In the genomic region with DNA sequence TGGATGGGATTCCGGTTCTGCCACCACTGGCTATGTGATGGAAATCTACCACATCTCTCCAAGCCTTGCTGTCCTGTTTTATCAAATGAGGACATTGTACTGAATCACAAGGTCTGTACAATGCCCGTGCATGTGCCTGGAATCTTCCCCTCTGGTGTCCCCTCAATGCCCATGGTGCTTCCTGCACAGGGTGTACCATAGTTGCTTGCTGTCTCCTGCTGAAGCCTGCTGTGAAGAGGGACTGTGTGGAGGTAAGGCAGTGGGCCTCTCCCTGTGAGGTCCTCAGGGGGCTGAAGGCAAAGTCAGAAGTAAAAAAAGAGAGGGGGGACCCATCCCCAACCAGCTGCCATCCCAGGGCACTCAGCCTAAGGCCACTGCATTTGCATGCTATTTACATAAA, we compare ENCODE assay signal across 2 cellular contexts.
TF ChIP-seq lines count a peak whose summit lies in the region.

No MANE protein-coding gene starts in this region.

TF ChIP-seq in GM23338, 12 proteins besides CTCF, POLR2A, EP300 and RAD21:
- TF ChIP-seq, protein P1, sequence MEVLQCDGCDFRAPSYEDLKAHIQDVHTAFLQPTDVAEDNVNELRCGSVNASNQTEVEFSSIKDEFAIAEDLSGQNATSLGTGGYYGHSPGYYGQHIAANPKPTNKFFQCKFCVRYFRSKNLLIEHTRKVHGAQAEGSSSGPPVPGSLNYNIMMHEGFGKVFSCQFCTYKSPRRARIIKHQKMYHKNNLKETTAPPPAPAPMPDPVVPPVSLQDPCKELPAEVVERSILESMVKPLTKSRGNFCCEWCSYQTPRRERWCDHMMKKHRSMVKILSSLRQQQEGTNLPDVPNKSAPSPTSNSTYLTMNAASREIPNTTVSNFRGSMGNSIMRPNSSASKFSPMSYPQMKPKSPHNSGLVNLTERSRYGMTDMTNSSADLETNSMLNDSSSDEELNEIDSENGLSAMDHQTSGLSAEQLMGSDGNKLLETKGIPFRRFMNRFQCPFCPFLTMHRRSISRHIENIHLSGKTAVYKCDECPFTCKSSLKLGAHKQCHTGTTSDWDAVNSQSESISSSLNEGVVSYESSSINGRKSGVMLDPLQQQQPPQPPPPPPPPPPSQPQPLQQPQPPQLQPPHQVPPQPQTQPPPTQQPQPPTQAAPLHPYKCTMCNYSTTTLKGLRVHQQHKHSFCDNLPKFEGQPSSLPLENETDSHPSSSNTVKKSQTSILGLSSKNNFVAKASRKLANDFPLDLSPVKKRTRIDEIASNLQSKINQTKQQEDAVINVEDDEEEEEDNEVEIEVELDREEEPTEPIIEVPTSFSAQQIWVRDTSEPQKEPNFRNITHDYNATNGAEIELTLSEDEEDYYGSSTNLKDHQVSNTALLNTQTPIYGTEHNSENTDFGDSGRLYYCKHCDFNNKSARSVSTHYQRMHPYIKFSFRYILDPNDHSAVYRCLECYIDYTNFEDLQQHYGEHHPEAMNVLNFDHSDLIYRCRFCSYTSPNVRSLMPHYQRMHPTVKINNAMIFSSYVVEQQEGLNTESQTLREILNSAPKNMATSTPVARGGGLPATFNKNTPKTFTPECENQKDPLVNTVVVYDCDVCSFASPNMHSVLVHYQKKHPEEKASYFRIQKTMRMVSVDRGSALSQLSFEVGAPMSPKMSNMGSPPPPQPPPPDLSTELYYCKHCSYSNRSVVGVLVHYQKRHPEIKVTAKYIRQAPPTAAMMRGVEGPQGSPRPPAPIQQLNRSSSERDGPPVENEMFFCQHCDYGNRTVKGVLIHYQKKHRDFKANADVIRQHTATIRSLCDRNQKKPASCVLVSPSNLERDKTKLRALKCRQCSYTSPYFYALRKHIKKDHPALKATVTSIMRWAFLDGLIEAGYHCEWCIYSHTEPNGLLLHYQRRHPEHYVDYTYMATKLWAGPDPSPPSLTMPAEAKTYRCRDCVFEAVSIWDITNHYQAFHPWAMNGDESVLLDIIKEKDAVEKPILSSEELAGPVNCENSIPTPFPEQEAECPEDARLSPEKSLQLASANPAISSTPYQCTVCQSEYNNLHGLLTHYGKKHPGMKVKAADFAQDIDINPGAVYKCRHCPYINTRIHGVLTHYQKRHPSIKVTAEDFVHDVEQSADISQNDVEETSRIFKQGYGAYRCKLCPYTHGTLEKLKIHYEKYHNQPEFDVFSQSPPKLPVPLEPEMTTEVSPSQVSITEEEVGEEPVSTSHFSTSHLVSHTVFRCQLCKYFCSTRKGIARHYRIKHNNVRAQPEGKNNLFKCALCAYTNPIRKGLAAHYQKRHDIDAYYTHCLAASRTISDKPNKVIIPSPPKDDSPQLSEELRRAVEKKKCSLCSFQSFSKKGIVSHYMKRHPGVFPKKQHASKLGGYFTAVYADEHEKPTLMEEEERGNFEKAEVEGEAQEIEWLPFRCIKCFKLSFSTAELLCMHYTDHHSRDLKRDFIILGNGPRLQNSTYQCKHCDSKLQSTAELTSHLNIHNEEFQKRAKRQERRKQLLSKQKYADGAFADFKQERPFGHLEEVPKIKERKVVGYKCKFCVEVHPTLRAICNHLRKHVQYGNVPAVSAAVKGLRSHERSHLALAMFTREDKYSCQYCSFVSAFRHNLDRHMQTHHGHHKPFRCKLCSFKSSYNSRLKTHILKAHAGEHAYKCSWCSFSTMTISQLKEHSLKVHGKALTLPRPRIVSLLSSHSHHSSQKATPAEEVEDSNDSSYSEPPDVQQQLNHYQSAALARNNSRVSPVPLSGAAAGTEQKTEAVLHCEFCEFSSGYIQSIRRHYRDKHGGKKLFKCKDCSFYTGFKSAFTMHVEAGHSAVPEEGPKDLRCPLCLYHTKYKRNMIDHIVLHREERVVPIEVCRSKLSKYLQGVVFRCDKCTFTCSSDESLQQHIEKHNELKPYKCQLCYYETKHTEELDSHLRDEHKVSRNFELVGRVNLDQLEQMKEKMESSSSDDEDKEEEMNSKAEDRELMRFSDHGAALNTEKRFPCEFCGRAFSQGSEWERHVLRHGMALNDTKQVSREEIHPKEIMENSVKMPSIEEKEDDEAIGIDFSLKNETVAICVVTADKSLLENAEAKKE (CRISPR knock-in tag; IDR thresholded peaks at IDR 0.05): no peak
- no peak for TF ChIP-seq POLR2AphosphoS5 (IDR thresholded peaks at IDR 0.05; ENCODE audit: low read depth)
- TF ChIP-seq, protein P2, sequence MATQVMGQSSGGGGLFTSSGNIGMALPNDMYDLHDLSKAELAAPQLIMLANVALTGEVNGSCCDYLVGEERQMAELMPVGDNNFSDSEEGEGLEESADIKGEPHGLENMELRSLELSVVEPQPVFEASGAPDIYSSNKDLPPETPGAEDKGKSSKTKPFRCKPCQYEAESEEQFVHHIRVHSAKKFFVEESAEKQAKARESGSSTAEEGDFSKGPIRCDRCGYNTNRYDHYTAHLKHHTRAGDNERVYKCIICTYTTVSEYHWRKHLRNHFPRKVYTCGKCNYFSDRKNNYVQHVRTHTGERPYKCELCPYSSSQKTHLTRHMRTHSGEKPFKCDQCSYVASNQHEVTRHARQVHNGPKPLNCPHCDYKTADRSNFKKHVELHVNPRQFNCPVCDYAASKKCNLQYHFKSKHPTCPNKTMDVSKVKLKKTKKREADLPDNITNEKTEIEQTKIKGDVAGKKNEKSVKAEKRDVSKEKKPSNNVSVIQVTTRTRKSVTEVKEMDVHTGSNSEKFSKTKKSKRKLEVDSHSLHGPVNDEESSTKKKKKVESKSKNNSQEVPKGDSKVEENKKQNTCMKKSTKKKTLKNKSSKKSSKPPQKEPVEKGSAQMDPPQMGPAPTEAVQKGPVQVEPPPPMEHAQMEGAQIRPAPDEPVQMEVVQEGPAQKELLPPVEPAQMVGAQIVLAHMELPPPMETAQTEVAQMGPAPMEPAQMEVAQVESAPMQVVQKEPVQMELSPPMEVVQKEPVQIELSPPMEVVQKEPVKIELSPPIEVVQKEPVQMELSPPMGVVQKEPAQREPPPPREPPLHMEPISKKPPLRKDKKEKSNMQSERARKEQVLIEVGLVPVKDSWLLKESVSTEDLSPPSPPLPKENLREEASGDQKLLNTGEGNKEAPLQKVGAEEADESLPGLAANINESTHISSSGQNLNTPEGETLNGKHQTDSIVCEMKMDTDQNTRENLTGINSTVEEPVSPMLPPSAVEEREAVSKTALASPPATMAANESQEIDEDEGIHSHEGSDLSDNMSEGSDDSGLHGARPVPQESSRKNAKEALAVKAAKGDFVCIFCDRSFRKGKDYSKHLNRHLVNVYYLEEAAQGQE (IDR thresholded peaks at IDR 0.05; ENCODE audit: unreplicated experiment): no peak

TF ChIP-seq in H1, 55 proteins besides CTCF, POLR2A, EP300 and RAD21:
- TF ChIP-seq CBX8 (IDR thresholded peaks at IDR 0.05; ENCODE audit: borderline replicate concordance, low read depth, low read length) (no peak), EZH2 (IDR thresholded peaks at IDR 0.05; ENCODE audit: low read depth, low read length, severe bottlenecking) (no peak), ASH2L (IDR thresholded peaks at IDR 0.05; ENCODE audit: low read length) (no peak), TBP (IDR thresholded peaks at IDR 0.05; ENCODE audit: low read depth, low read length) (no peak)
